In the genomic region with DNA sequence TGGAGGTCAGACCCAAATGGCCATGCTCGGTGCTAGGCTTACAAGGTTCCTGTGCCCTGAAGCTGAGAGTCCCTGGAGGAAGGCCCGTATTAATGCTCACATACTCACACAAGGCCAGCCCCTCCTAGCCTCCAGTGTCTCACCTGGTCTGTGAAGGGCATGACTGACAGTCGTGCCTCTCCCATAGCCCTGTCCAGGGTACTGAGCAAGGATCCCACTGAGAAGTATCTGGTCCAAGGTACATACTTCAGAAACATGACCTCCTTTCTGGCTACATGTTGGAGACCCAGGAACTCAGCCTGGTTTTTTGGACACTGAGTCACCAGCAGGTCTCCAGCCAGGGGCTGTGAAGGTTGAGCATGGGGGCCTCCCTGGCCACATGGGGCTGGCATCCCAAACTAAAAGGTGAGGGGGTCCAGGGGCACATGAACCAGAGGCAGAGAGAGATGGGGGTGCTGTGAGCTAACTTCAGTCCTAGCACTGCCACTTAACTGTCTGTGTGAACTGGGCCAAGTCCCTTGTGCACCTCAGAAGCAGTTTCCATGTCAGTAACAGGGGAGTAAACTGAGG, we compare ENCODE assay signal across 13 cellular contexts. TPM values are rescaled to one million over a fixed set of nuclear protein-coding genes. Genes with fewer than 3 reads are reported as not detected.
DNase-seq lines count a peak whose midpoint lies in the region; ATAC-seq and TF ChIP-seq lines count a peak whose summit lies in the region.
"Had no signal": no experiment of that assay in that cellular context is flagged by ENCODE, and none has a peak within 500 bp of the region (broad histone marks: within the 10 kb centered on the region; RNA-seq: fewer than 3 reads in every experiment).

No MANE protein-coding gene starts in this region.

- POLR2A ChIA-PET in CD8-positive, alpha-beta T cell (lab: Charles Lee) = no interaction called here
- POLR2A ChIA-PET in activated CD4-positive, alpha-beta memory T cell treated with anti-CD3 and anti-CD28 coated beads, Interleukin-2, amount 10 ng/mL, durations not matched to agents 7 days and 5 days (lab: Charles Lee) = interaction anchor here (1.6 kb wide), 1 partner anchor 10 kb away, joined by 3 read pairs; no protein-coding TSS in a partner anchor

- peaks cover 3% of the 10 kb centered on the region for H3K27me3 Mint-ChIP-seq in CD8-positive, alpha-beta T cell (ENCODE audit: low read depth)
- peaks cover 19% of the 10 kb centered on the region for H3K27me3 Mint-ChIP-seq in activated CD4-positive, alpha-beta memory T cell treated with anti-CD3 and anti-CD28 coated beads, Interleukin-2, amount 10 ng/mL, durations not matched to agents 7 days and 5 days

- H3K36me3 Mint-ChIP-seq in CD8-positive, alpha-beta T cell = no peaks in the 10 kb centered on the region
- no peaks in the 10 kb centered on the region for H3K36me3 Mint-ChIP-seq in activated CD4-positive, alpha-beta memory T cell treated with anti-CD3 and anti-CD28 coated beads, Interleukin-2, amount 10 ng/mL, durations not matched to agents 7 days and 5 days (ENCODE audit: low read depth)
- H3K36me3 Mint-ChIP-seq: natural killer cell had no signal

- no peak for DNase-seq in CD8-positive, alpha-beta T cell
- DNase-seq in HT-29 (ENCODE audit: low spot score) (peak; percentile 67), kidney tubule cell (ENCODE audit: low spot score) (peak; percentile 45), germinal center (ENCODE audit: low spot score) (no peak), AG08395 (ENCODE audit: low spot score) (no peak)
- peak; percentile 54 for DNase-seq in activated CD4-positive, alpha-beta memory T cell treated with anti-CD3 and anti-CD28 coated beads, Interleukin-2, amount 10 ng/mL, durations not matched to agents 7 days and 5 days
- DNase-seq: natural killer cell, NCI-H2171 treated with DMSO at 0.1 percent for 48 hours had no signal

- H3K27ac ChIP-seq in CD8-positive, alpha-beta T cell (ENCODE audit: low read depth, low read length) = no peak overlapping the region
- H3K27ac ChIP-seq: BLaER1 treated with 17β-estradiol and CSF1 and Interleukin-3, amounts not matched to agents 10 nM and 100 nM had no signal

- no peak for TF ChIP-seq CTCF in CD8-positive, alpha-beta T cell (IDR thresholded peaks at IDR 0.05)

- peaks cover 32% of the 10 kb centered on the region for H3K4me1 Mint-ChIP-seq in CD8-positive, alpha-beta T cell (ENCODE audit: low read depth)
- H3K4me1 Mint-ChIP-seq in activated CD4-positive, alpha-beta memory T cell treated with anti-CD3 and anti-CD28 coated beads, Interleukin-2, amount 10 ng/mL, durations not matched to agents 7 days and 5 days = peaks cover 40% of the 10 kb centered on the region

- peaks cover 24% of the 10 kb centered on the region for H3K4me1 ChIP-seq in CD8-positive, alpha-beta T cell (ENCODE audit: insufficient read depth, low read length)

- no peaks in the 10 kb centered on the region for H3K9me3 ChIP-seq in CD8-positive, alpha-beta T cell (ENCODE audit: low read length)
- H3K9me3 ChIP-seq: BLaER1 treated with 17β-estradiol and CSF1 and Interleukin-3, amounts not matched to agents 10 nM and 100 nM had no signal

- intact Hi-C loops in CD8-positive, alpha-beta T cell (cut with DNase I, micrococcal nuclease) = no loop called here

- CTCF ChIA-PET in CD8-positive, alpha-beta T cell (lab: Charles Lee) = no interaction called here
- CTCF ChIA-PET in activated CD4-positive, alpha-beta memory T cell treated with anti-CD3 and anti-CD28 coated beads, Interleukin-2, amount 10 ng/mL, durations not matched to agents 7 days and 5 days (lab: Charles Lee) = no interaction called here

- no peaks in the 10 kb centered on the region for H3K9me3 Mint-ChIP-seq in CD8-positive, alpha-beta T cell
- H3K9me3 Mint-ChIP-seq in activated CD4-positive, alpha-beta memory T cell treated with anti-CD3 and anti-CD28 coated beads, Interleukin-2, amount 10 ng/mL, durations not matched to agents 7 days and 5 days = no peaks in the 10 kb centered on the region
- H3K9me3 Mint-ChIP-seq: natural killer cell; T-helper 2 cell treated with Interferon-gamma antibody and Interleukin-4, amounts not matched to agents 5 μg/mL and 100 μg/mL, for 36 hours had no signal

- peak; percentile 27 for ATAC-seq in CD8-positive, alpha-beta T cell
- ATAC-seq in GM18511 (IDR thresholded peaks at IDR 0.05; ENCODE audit: unreplicated experiment) (no peak), GM19328 (IDR thresholded peaks at IDR 0.05; ENCODE audit: unreplicated experiment) (no peak)
- ATAC-seq: Panc1 had no signal

- no peak overlapping the region for H3K4me3 ChIP-seq in CD8-positive, alpha-beta T cell (ENCODE audit: low read depth, low read length)
- H3K4me3 ChIP-seq: BLaER1 treated with 17β-estradiol and CSF1 and Interleukin-3, amounts not matched to agents 10 nM and 100 nM had no signal

- no peak overlapping the region for H3K4me3 Mint-ChIP-seq in CD8-positive, alpha-beta T cell
- no peak overlapping the region for H3K4me3 Mint-ChIP-seq in activated CD4-positive, alpha-beta memory T cell treated with anti-CD3 and anti-CD28 coated beads, Interleukin-2, amount 10 ng/mL, durations not matched to agents 7 days and 5 days
- H3K4me3 Mint-ChIP-seq: natural killer cell; T-helper 2 cell treated with Interferon-gamma antibody and Interleukin-4, amounts not matched to agents 5 μg/mL and 100 μg/mL, for 36 hours had no signal

- no peaks in the 10 kb centered on the region for H3K27me3 ChIP-seq in CD8-positive, alpha-beta T cell (ENCODE audit: insufficient read depth, low read length)
- H3K27me3 ChIP-seq: BLaER1 treated with 17β-estradiol and CSF1 and Interleukin-3, amounts not matched to agents 10 nM and 100 nM had no signal

- no peaks in the 10 kb centered on the region for H3K36me3 ChIP-seq in CD8-positive, alpha-beta T cell (ENCODE audit: insufficient read depth, low read length)
- H3K36me3 ChIP-seq: BLaER1 treated with 17β-estradiol and CSF1 and Interleukin-3, amounts not matched to agents 10 nM and 100 nM had no signal

- no peak overlapping the region for H3K27ac Mint-ChIP-seq in CD8-positive, alpha-beta T cell
- H3K27ac Mint-ChIP-seq in activated CD4-positive, alpha-beta memory T cell treated with anti-CD3 and anti-CD28 coated beads, Interleukin-2, amount 10 ng/mL, durations not matched to agents 7 days and 5 days = no peak overlapping the region
- H3K27ac Mint-ChIP-seq: T-helper 2 cell treated with Interferon-gamma antibody and Interleukin-4, amounts not matched to agents 5 μg/mL and 100 μg/mL, for 36 hours had no signal

RNA-seq across cellular contexts. Expression of a gene that starts 17.6 kb away (rescaled TPM):
- 1 to 10 TPM in 1 of 2 experiments, under 1 TPM in 1; 0.92 to 1.0 TPM for total RNA-seq in CD8-positive, alpha-beta T cell
- not detected in 2 replicates for total RNA-seq in HT-29 (2014; rRNA removed; shearing (Covaris generic))
- total RNA-seq in activated CD4-positive, alpha-beta memory T cell treated with anti-CD3 and anti-CD28 coated beads, Interleukin-2, amount 10 ng/mL, durations not matched to agents 7 days and 5 days = 1 to 10 TPM; 4.4 to 6.6 TPM

Comparison
In these comparisons a context has a peak if more than half of its experiments do, and no peak if none do; other contexts are left out.
1. DNase-seq: peak in HT-29 (single experiment), activated CD4-positive, alpha-beta memory T cell treated with anti-CD3 and anti-CD28 coated beads, Interleukin-2, amount 10 ng/mL, durations not matched to agents 7 days and 5 days (single experiment) and kidney tubule cell (single experiment); none in CD8-positive, alpha-beta T cell (0 of 7), germinal center (single experiment) and AG08395 (single experiment).